8 cellular contexts compared by ENCODE assay signal in genomic region chr12:125284087-125284486, GRCh38.
"Had no signal": no experiment of that assay in that cellular context is flagged by ENCODE, and none has a peak within 500 bp of the region (broad histone marks: within the 10 kb centered on the region; RNA-seq: fewer than 3 reads in every experiment).

No MANE protein-coding gene starts in this region.

- H3K36me3 ChIP-seq: HAP-1 had no signal

- H3K4me1 ChIP-seq: HAP-1 had no signal

- H2AFZ ChIP-seq: GM23248, GM23338 had no signal

- H3K9me3 ChIP-seq: HAP-1 had no signal

- H3K4me3 ChIP-seq: GM23248, GM23338, HAP-1 had no signal

- DNase-seq: GM23248, GOT3, H7, H9, HCEC 1CT, HFFc6 had no signal

- H3K4me2 ChIP-seq: GM23338 had no signal

- H3K9ac ChIP-seq: GM23248 had no signal

- H3K27ac ChIP-seq: GM23248 had no signal

- ATAC-seq: GM23338 had no signal
